ENCODE assay signal across 15 cellular contexts in the genomic region with DNA sequence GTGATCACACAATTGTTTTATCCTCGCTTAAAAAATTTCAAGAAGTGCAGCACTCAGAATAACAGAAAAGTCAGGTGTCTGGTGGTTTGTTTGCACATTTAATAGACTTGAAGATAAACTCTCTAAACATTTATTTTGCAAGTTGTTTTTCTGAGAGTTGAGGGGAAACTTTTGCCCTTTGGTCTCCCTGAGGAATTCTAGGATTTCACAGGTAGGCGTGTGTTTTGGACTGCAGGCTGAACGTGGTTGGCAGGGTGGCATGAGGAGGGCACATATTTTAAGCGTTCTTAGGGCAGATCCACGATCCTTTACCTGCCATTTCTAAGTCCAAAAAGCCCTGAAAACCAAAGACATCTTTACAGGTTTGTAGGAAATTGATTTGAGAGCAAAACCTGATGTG.
A peak's percentile ranks its signal among the peaks of the same experiment; 100 is the strongest.
DNase-seq lines count a peak whose midpoint lies in the region; ATAC-seq, FAIRE-seq and TF ChIP-seq lines count a peak whose summit lies in the region.
"Had no signal": no experiment of that assay in that cellular context is flagged by ENCODE, and none has a peak within 500 bp of the region (broad histone marks: within the 10 kb centered on the region; RNA-seq: fewer than 3 reads in every experiment).

No MANE protein-coding gene starts in this region.

- H3K36me3 Mint-ChIP-seq in activated T-helper 2 cell treated with anti-CD3 and anti-CD28 coated beads, Interferon-gamma antibody, Interleukin-2, Interleukin-4, amounts not matched to agents 10 μg/mL and 5 μg/mL and 100 μg/mL, durations not matched to agents 14 hours and 24 hours and 36 hours (ENCODE audit: low read depth), result no peaks in the 10 kb centered on the region
- H3K36me3 Mint-ChIP-seq: CD4-positive, alpha-beta memory T cell had no signal

- no peak for TF ChIP-seq EP300 in transverse colon (IDR thresholded peaks at IDR 0.05; ENCODE audit: low read depth)

- H3K9me3 ChIP-seq in keratinocyte (ENCODE audit: control insufficient read depth, low read depth, low read length), result no peaks in the 10 kb centered on the region
- no peaks in the 10 kb centered on the region for H3K9me3 ChIP-seq in mucosa of rectum (ENCODE audit: control insufficient read depth in 2 of 2, low read length in 2 of 2)
- no peaks in the 10 kb centered on the region for H3K9me3 ChIP-seq in transverse colon
- H3K9me3 ChIP-seq: Peyer's patch had no signal

- TF ChIP-seq POLR2A in transverse colon (IDR thresholded peaks at IDR 0.05), result no peak

- H3K4me1 ChIP-seq in keratinocyte (ENCODE audit: control insufficient read depth, extremely low read depth, insufficient read depth, low read length) (peaks cover 63% of the 10 kb centered on the region), mucosa of rectum (ENCODE audit: control insufficient read depth in 2 of 2, insufficient read depth in 2 of 2, low read length in 2 of 2) (peaks cover 18 to 46% of the 10 kb centered on the region in 2 donors), transverse colon (peaks cover 22 to 59% (median 41%) of the 10 kb centered on the region in 4 donors)

- peaks cover under 1% of the 10 kb centered on the region for H3K27me3 Mint-ChIP-seq in activated T-helper 2 cell treated with anti-CD3 and anti-CD28 coated beads, Interferon-gamma antibody, Interleukin-2, Interleukin-4, amounts not matched to agents 10 μg/mL and 5 μg/mL and 100 μg/mL, durations not matched to agents 14 hours and 24 hours and 36 hours (ENCODE audit: low read depth)

- no peak overlapping the region for H3K4me2 ChIP-seq in keratinocyte (ENCODE audit: control insufficient read depth, extremely low read depth, insufficient read depth, low read depth, low read length)

- FAIRE-seq in D721Med (lab: Jason Lieb, UNC) (peak; percentile 96), keratinocyte (lab: Jason Lieb, UNC) (no peak)
- FAIRE-seq: H54 had no signal

- TF ChIP-seq CTCF in D721Med (IDR thresholded peaks at IDR 0.05; ENCODE audit: insufficient read depth, missing control alignments) (no peak), keratinocyte (optimal IDR thresholded peaks at IDR 0.05 in 1 of 3, IDR thresholded peaks at IDR 0.05 in 1 of 3, conservative IDR thresholded peaks at IDR 0.05 in 1 of 3; ENCODE audit: extremely low read depth in 1 of 3, insufficient read depth in 2 of 3, low read length in 3 of 3) (no peak), transverse colon (IDR thresholded peaks at IDR 0.05) (no peak)

- H3K27ac ChIP-seq in keratinocyte (ENCODE audit: control insufficient read depth, insufficient read depth, low read length) (peak overlapping the region; percentile 8), mucosa of rectum (ENCODE audit: low read depth in 2 of 2, low read length in 2 of 2) (peak overlapping the region in 1 of 2 donors; percentile 70), transverse colon (peak overlapping the region; percentile 0 to 71 (median 63))

- H3K9me1 ChIP-seq in keratinocyte (ENCODE audit: control insufficient read depth, extremely low read depth, insufficient read depth, low read length), result peaks cover 15% of the 10 kb centered on the region

- peaks cover 90% of the 10 kb centered on the region for H3K79me2 ChIP-seq in keratinocyte (ENCODE audit: control insufficient read depth, insufficient read depth, low read length)

- H3K36me3 ChIP-seq in keratinocyte (ENCODE audit: control insufficient read depth in 2 of 2, extremely low read depth in 1 of 2, insufficient read depth in 2 of 2, low read length in 2 of 2), result peaks cover 4 to 32% of the 10 kb centered on the region in 2 experiments
- H3K36me3 ChIP-seq in mucosa of rectum (ENCODE audit: control insufficient read depth in 2 of 2, insufficient read depth in 2 of 2, low read length in 2 of 2), result peaks cover 0 to 5% of the 10 kb centered on the region in 2 donors
- H3K36me3 ChIP-seq in transverse colon, result no peaks in the 10 kb centered on the region
- H3K36me3 ChIP-seq: Peyer's patch had no signal

- intact Hi-C loops in transverse colon (cut with DNase I; ENCODE audit: low total_unique reads), result no loop called here
- intact Hi-C loops in activated T-helper 2 cell treated with anti-CD3 and anti-CD28 coated beads, Interferon-gamma antibody, Interleukin-2, Interleukin-4, amounts not matched to agents 10 μg/mL and 5 μg/mL and 100 μg/mL, durations not matched to agents 14 hours and 24 hours and 36 hours (cut with micrococcal nuclease), result no loop called here

- no peak overlapping the region for H3K9ac ChIP-seq in keratinocyte (ENCODE audit: control insufficient read depth, extremely low read depth, insufficient read depth, low read length)
- peak overlapping the region; percentile 0 to 50 for H3K9ac ChIP-seq in mucosa of rectum (ENCODE audit: low read depth in 1 of 2, low read length in 2 of 2)

- H4K20me1 ChIP-seq in keratinocyte (ENCODE audit: control insufficient read depth, extremely low read depth, insufficient read depth, low read length), result peaks cover 30% of the 10 kb centered on the region

- H2AFZ ChIP-seq in keratinocyte (ENCODE audit: control insufficient read depth, low read length), result no peak overlapping the region

- ATAC-seq in HG02610 (IDR thresholded peaks at IDR 0.05; ENCODE audit: unreplicated experiment), result no peak

- H3K27me3 ChIP-seq in keratinocyte (ENCODE audit: control insufficient read depth, extremely low read depth, insufficient read depth, low read length) (no peaks in the 10 kb centered on the region), mucosa of rectum (ENCODE audit: control insufficient read depth in 2 of 2, insufficient read depth in 2 of 2, low read length in 2 of 2) (no peaks in the 10 kb centered on the region), transverse colon (no peaks in the 10 kb centered on the region)
- H3K27me3 ChIP-seq: Peyer's patch had no signal

- 59 to 69% methylated on average over 1 to 5 of the region's 5 CpGs for WGBS in transverse colon (ENCODE audit: low coverage in 1 of 2), 2 donors

- H3K9me3 Mint-ChIP-seq in activated T-helper 2 cell treated with anti-CD3 and anti-CD28 coated beads, Interferon-gamma antibody, Interleukin-2, Interleukin-4, amounts not matched to agents 10 μg/mL and 5 μg/mL and 100 μg/mL, durations not matched to agents 14 hours and 24 hours and 36 hours, result no peaks in the 10 kb centered on the region

- H3K4me3 ChIP-seq in keratinocyte (ENCODE audit: control insufficient read depth in 2 of 3, extremely low read depth in 1 of 3, insufficient read depth in 2 of 3, low read depth in 1 of 3, low read length in 3 of 3), result no peak overlapping the region
- H3K4me3 ChIP-seq in mucosa of rectum (ENCODE audit: low read length in 2 of 2), result no peak overlapping the region
- H3K4me3 ChIP-seq in transverse colon, result peak overlapping the region in 1 of 4 donors; percentile 9
- H3K4me3 ChIP-seq: Peyer's patch had no signal

- in situ Hi-C loops in transverse colon (cut with MboI; ENCODE audit: low pct_ligation_motif_present in 1 of 4, low pct_unique_long_range_greater_than_20kb in 1 of 4, low sequenced_read_pairs in 3 of 4), result no loop called here

- dilution Hi-C loops in keratinocyte (cut with MboI; ENCODE audit: extremely low pct_ligation_motif_present, low sequenced_read_pairs), result no loop called here

- no peak overlapping the region for H3K27ac Mint-ChIP-seq in activated T-helper 2 cell treated with anti-CD3 and anti-CD28 coated beads, Interferon-gamma antibody, Interleukin-2, Interleukin-4, amounts not matched to agents 10 μg/mL and 5 μg/mL and 100 μg/mL, durations not matched to agents 14 hours and 24 hours and 36 hours
- H3K27ac Mint-ChIP-seq: CD4-positive, alpha-beta memory T cell had no signal

- DNase-seq in D721Med (ENCODE audit: insufficient read length, low spot score) (no peak), keratinocyte (ENCODE audit: low read depth, low spot score) (no peak), transverse colon (no peak), NCI-H1436 (lab: John Stamatoyannopoulos, UW) (no peak)
- no peak for DNase-seq in activated T-helper 2 cell treated with anti-CD3 and anti-CD28 coated beads, Interferon-gamma antibody, Interleukin-2, Interleukin-4, amounts not matched to agents 10 μg/mL and 5 μg/mL and 100 μg/mL, durations not matched to agents 14 hours and 24 hours and 36 hours (ENCODE audit: low spot score)
- DNase-seq: CD4-positive, alpha-beta memory T cell; GF-D8; NCI-H1417 treated with DMSO at 0.1 percent for 48 hours; NCI-H2029 treated with DMSO at 0.1 percent for 48 hours; NCI-H510A; Right ventricle myocardium superior had no signal

- H3K4me1 Mint-ChIP-seq in activated T-helper 2 cell treated with anti-CD3 and anti-CD28 coated beads, Interferon-gamma antibody, Interleukin-2, Interleukin-4, amounts not matched to agents 10 μg/mL and 5 μg/mL and 100 μg/mL, durations not matched to agents 14 hours and 24 hours and 36 hours (ENCODE audit: low read depth), result no peaks in the 10 kb centered on the region
- H3K4me1 Mint-ChIP-seq: CD4-positive, alpha-beta memory T cell had no signal

- H3K4me3 Mint-ChIP-seq in activated T-helper 2 cell treated with anti-CD3 and anti-CD28 coated beads, Interferon-gamma antibody, Interleukin-2, Interleukin-4, amounts not matched to agents 10 μg/mL and 5 μg/mL and 100 μg/mL, durations not matched to agents 14 hours and 24 hours and 36 hours (ENCODE audit: low read depth), result no peak overlapping the region
- H3K4me3 Mint-ChIP-seq: CD4-positive, alpha-beta memory T cell had no signal
